Comparison of ENCODE assay signal across 18 cellular contexts in the genomic region with DNA sequence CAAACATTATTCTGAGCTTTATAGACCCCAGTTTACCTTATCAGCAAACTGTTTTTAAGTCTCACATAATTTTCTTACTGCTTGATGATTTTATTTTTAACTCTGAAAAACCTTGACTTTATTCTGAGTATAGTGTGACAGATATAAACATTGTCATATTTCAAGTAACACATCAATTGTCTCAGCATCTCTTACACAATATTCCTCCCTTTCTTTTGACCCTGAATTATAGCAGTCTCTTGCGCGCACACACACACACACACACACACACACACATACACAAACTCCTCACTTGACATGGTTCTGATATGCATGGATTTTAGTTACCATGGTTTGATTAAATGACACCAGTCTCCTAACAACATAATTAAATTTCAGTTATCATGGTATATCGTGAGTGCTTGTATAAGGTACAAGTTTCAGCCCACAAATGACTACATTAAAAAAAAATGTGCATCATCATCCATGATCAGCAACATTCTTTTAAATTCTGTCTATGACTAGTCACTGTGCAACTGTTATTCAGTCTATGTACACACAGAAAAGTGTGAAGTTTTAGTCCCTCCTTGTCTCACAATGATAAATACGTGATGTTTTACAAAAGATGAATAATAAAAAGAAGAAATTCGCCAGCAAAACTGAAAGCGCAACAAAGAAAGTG. TPM values are rescaled to one million over a fixed set of nuclear protein-coding genes. Genes with fewer than 3 reads are reported as not detected.
DNase-seq lines count a peak whose midpoint lies in the region; ATAC-seq and TF ChIP-seq lines count a peak whose summit lies in the region.
"Had no signal": no experiment of that assay in that cellular context is flagged by ENCODE, and none has a peak within 500 bp of the region (broad histone marks: within the 10 kb centered on the region; RNA-seq: fewer than 3 reads in every experiment).

No MANE protein-coding gene starts in this region.

- no peak overlapping the region for H3K23ac ChIP-seq in trophoblast cell (ENCODE audit: low read length)

- H3K27me3 Mint-ChIP-seq in stimulated activated naive CD8-positive, alpha-beta T cell treated with anti-CD3 and anti-CD28 coated beads, Interleukin-15, amount 100 ng/mL, for 72 hours = no peaks in the 10 kb centered on the region

- no peak for TF ChIP-seq POLR2A in esophagus muscularis mucosa (IDR thresholded peaks at IDR 0.05; ENCODE audit: low read depth)

- POLR2A ChIA-PET in Panc1 (lab: Charles Lee) = no interaction called here

- H3K27ac ChIP-seq in Panc1 (ENCODE audit: low read length) = no peak overlapping the region
- no peak overlapping the region for H3K27ac ChIP-seq in trophoblast cell (ENCODE audit: low read depth, low read length)
- no peak overlapping the region for H3K27ac ChIP-seq in esophagus muscularis mucosa (replicated peaks in 1 of 4)
- H3K27ac ChIP-seq: adrenal gland, heart right ventricle had no signal

- H3K4me3 ChIP-seq in Panc1 (ENCODE audit: low read depth in 2 of 2, low read length in 2 of 2) (no peak overlapping the region), trophoblast cell (ENCODE audit: low read depth, low read length) (no peak overlapping the region), esophagus muscularis mucosa (no peak overlapping the region)
- H3K4me3 ChIP-seq: heart right ventricle had no signal

- no peaks in the 10 kb centered on the region for H3K36me3 ChIP-seq in Panc1 (ENCODE audit: control insufficient read depth, insufficient read depth, low read length)
- peaks cover 0 to 2% of the 10 kb centered on the region in 2 experiments for H3K36me3 ChIP-seq in trophoblast cell (ENCODE audit: control insufficient read depth in 1 of 2, insufficient read depth in 2 of 2, low read length in 2 of 2)
- no peaks in the 10 kb centered on the region for H3K36me3 ChIP-seq in esophagus muscularis mucosa
- H3K36me3 ChIP-seq: adrenal gland, heart right ventricle had no signal

- no TSS peak for BruUV-seq in Panc1 (replicated peaks; lab: Mats Ljungman, UMichigan)

- H4K91ac ChIP-seq in trophoblast cell (ENCODE audit: low read depth, low read length) = no peak overlapping the region

- intact Hi-C loops in Panc1 (cut with micrococcal nuclease; ENCODE audit: unreplicated experiment) = loop anchor here (5.0 kb wide), 1 partner anchor 316 kb away; no protein-coding TSS in a partner anchor
- intact Hi-C loops in esophagus muscularis mucosa (cut with DNase I) = no loop called here

- no peak overlapping the region for H2AK5ac ChIP-seq in trophoblast cell (ENCODE audit: low read length)

- H3K9me3 Mint-ChIP-seq in stimulated activated naive CD8-positive, alpha-beta T cell treated with anti-CD3 and anti-CD28 coated beads, Interleukin-15, amount 100 ng/mL, for 72 hours = peaks cover 12 to 51% of the 10 kb centered on the region in 2 donors

- H3K4me1 ChIP-seq in Panc1 (ENCODE audit: control insufficient read depth, insufficient read depth, low read length) (no peaks in the 10 kb centered on the region), trophoblast cell (ENCODE audit: control insufficient read depth in 1 of 2, insufficient read depth in 2 of 2, low read length in 2 of 2) (no peaks in the 10 kb centered on the region), esophagus muscularis mucosa (peaks cover 0 to 6% (median 0%) of the 10 kb centered on the region in 4 donors)
- H3K4me1 ChIP-seq: adrenal gland, heart right ventricle had no signal

- no peak overlapping the region for H3K4me3 Mint-ChIP-seq in stimulated activated naive CD8-positive, alpha-beta T cell treated with anti-CD3 and anti-CD28 coated beads, Interleukin-15, amount 100 ng/mL, for 72 hours
- H3K4me3 Mint-ChIP-seq: nephron progenitor cell had no signal

- WGBS in trophoblast cell (ENCODE audit: extremely low coverage, insufficient coverage, insufficient read length) = no CpG with 5 or more reads among the region's 6 CpGs
- 66% methylated on average over 6 of the region's 6 CpGs for WGBS in esophagus muscularis mucosa

- no peaks in the 10 kb centered on the region; the same call in 1 of the 2 replicates for H3K27me3 ChIP-seq in Panc1 (ENCODE audit: control insufficient read depth, insufficient read depth, low read length)
- no peaks in the 10 kb centered on the region for H3K27me3 ChIP-seq in trophoblast cell (ENCODE audit: insufficient read depth, low read length)
- H3K27me3 ChIP-seq in esophagus muscularis mucosa = no peaks in the 10 kb centered on the region
- H3K27me3 ChIP-seq: adrenal gland, heart right ventricle had no signal

- TF ChIP-seq CTCF in Panc1 (IDR thresholded peaks at IDR 0.05) (no peak), esophagus muscularis mucosa (IDR thresholded peaks at IDR 0.05) (no peak)

- no peaks in the 10 kb centered on the region for H3K79me2 ChIP-seq in trophoblast cell (ENCODE audit: control insufficient read depth, insufficient read depth, low read length, poor library complexity)

- no peak for TF ChIP-seq EP300 in esophagus muscularis mucosa (IDR thresholded peaks at IDR 0.05)

- no peak overlapping the region for H3K4ac ChIP-seq in trophoblast cell (ENCODE audit: low read depth, low read length)

- no peak overlapping the region for H4K12ac ChIP-seq in trophoblast cell (ENCODE audit: low read depth, low read length)

- no peak overlapping the region for H2BK120ac ChIP-seq in trophoblast cell (ENCODE audit: insufficient read depth, low read length, poor library complexity)

- H3K14ac ChIP-seq in trophoblast cell (ENCODE audit: low read length) = no peak overlapping the region

- H2BK12ac ChIP-seq in trophoblast cell (ENCODE audit: low read length) = no peak overlapping the region

- no peaks in the 10 kb centered on the region for H3K79me1 ChIP-seq in trophoblast cell (ENCODE audit: low read length)

- H2BK5ac ChIP-seq in trophoblast cell (ENCODE audit: low read depth, low read length, poor library complexity) = no peak overlapping the region

- no peak overlapping the region for H3K27ac Mint-ChIP-seq in stimulated activated naive CD8-positive, alpha-beta T cell treated with anti-CD3 and anti-CD28 coated beads, Interleukin-15, amount 100 ng/mL, for 72 hours
- H3K27ac Mint-ChIP-seq: nephron progenitor cell had no signal

- H3K9me3 ChIP-seq in Panc1 (ENCODE audit: control insufficient read depth, insufficient read depth, low read depth, low read length) (no peaks in the 10 kb centered on the region), trophoblast cell (ENCODE audit: insufficient read depth, low read depth, low read length) (peaks cover 4% of the 10 kb centered on the region), esophagus muscularis mucosa (peaks cover 0 to 14% (median 10%) of the 10 kb centered on the region in 4 donors)
- H3K9me3 ChIP-seq: adrenal gland had no signal

- no peak overlapping the region for H2AFZ ChIP-seq in trophoblast cell (ENCODE audit: insufficient read depth, low read length, poor library complexity)

- no peak overlapping the region for H3K9ac ChIP-seq in trophoblast cell (ENCODE audit: low read length)

- no peak for ATAC-seq in Panc1
- no peak for ATAC-seq in stimulated activated naive CD8-positive, alpha-beta T cell treated with anti-CD3 and anti-CD28 coated beads, Interleukin-15, amount 100 ng/mL, for 72 hours
- ATAC-seq: heart right ventricle, sciatic nerve had no signal

- CTCF ChIA-PET in Panc1 (lab: Charles Lee) = interaction anchor here (0.7 kb wide), 1 partner anchor 24 kb away, joined by 4 read pairs; no protein-coding TSS in a partner anchor

- no peak overlapping the region for H4K8ac ChIP-seq in trophoblast cell (ENCODE audit: low read depth, low read length)

- no peak overlapping the region for H3K18ac ChIP-seq in trophoblast cell (ENCODE audit: low read length)

- no peaks in the 10 kb centered on the region for H3K4me1 Mint-ChIP-seq in stimulated activated naive CD8-positive, alpha-beta T cell treated with anti-CD3 and anti-CD28 coated beads, Interleukin-15, amount 100 ng/mL, for 72 hours
- H3K4me1 Mint-ChIP-seq: nephron progenitor cell had no signal

- peak; percentile 94 for DNase-seq in ELR (ENCODE audit: low read depth)
- peak; percentile 50 for DNase-seq in Panc1 (ENCODE audit: low read depth, low spot score)
- peak; percentile 80 for DNase-seq in dedifferentiated amniotic fluid mesenchymal stem cell (ENCODE audit: extremely low spot score)
- peak; percentile 18 to 79 for DNase-seq in trophoblast cell
- DNase-seq in activated naive CD4-positive, alpha-beta T cell treated with anti-CD3 and anti-CD28 coated beads, Interleukin-2, amount 50 U/mL, for 16 hours = no peak
- no peak for DNase-seq in midbrain (lab: John Stamatoyannopoulos, UW)
- DNase-seq in esophagus muscularis mucosa (ENCODE audit: extremely low spot score) = no peak
- no peak for DNase-seq in stimulated activated naive CD8-positive, alpha-beta T cell treated with anti-CD3 and anti-CD28 coated beads, Interleukin-15, amount 100 ng/mL, for 72 hours
- DNase-seq: activated CD4-positive, CD25-positive, alpha-beta regulatory T cell; activated T-cell treated with anti-CD3 and anti-CD28 coated beads for 4 hours; adrenal gland; COR-L47; effector CD4-positive, alpha-beta T cell; heart right ventricle; KBM-7; NCI-H82; nephron progenitor cell had no signal

- in situ Hi-C loops in Panc1 (cut with HindIII; ENCODE audit: low pct_unique_long_range_greater_than_20kb, low sequenced_read_pairs) = no loop called here

- H3K4me2 ChIP-seq in trophoblast cell (ENCODE audit: low read length) = no peak overlapping the region

RNA-seq across cellular contexts. Expression of gene TACR1, which starts 39.5 kb away (rescaled TPM):
- total RNA-seq in Panc1 (2021; ENCODE audit: unreplicated experiment) = not detected
- polyA plus RNA-seq in Panc1 (2012; ENCODE audit: insufficient read length) = not detected
- 0.14 and 0.26 TPM in 2 replicates for polyA plus RNA-seq in trophoblast cell (2013)
- total RNA-seq in esophagus muscularis mucosa = 1 to 10 TPM; 1.2 to 6.5 (median 2.7) TPM

Comparison
In these comparisons a context has a peak if more than half of its experiments do, and no peak if none do; other contexts are left out.
1. DNase-seq: peak in ELR (single experiment), Panc1 (single experiment), dedifferentiated amniotic fluid mesenchymal stem cell (single experiment) and trophoblast cell (2 of 2); none in activated naive CD4-positive, alpha-beta T cell treated with anti-CD3 and anti-CD28 coated beads, Interleukin-2, amount 50 U/mL, for 16 hours (single experiment), midbrain (single experiment), esophagus muscularis mucosa (single experiment) and stimulated activated naive CD8-positive, alpha-beta T cell treated with anti-CD3 and anti-CD28 coated beads, Interleukin-15, amount 100 ng/mL, for 72 hours (0 of 2).